ENCODE assay signal across 13 cellular contexts in the genomic region with DNA sequence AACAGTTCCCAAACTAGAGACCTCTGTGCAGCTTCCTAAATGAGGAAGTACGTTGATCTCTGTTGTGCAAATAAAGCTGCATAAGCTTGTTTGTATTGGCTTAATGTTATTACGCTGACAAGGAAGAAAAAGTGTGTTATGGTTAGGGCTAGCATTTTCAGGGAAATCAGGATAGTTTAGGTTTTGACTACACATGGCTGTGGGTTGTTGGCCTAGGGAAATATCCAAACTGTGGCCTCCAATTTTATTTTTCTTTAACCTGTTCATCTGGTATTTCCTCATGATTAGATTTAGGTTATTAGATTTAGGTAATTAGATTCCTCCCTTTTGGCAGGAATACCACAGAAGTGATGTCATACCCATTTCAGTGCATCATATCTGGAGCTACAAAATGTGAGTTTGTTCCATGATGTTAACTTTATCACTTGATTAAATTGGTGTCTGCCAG. TPM values are rescaled to one million over a fixed set of nuclear protein-coding genes. Genes with fewer than 3 reads are reported as not detected.
DNase-seq lines count a peak whose midpoint lies in the region; ATAC-seq, FAIRE-seq and TF ChIP-seq lines count a peak whose summit lies in the region.
"Had no signal": no experiment of that assay in that cellular context is flagged by ENCODE, and none has a peak within 500 bp of the region (broad histone marks: within the 10 kb centered on the region; RNA-seq: fewer than 3 reads in every experiment).

No MANE protein-coding gene starts in this region.

- no peak overlapping the region for H2BK15ac ChIP-seq in mesendoderm (replicated peaks; ENCODE audit: low read depth)

- H2AK5ac ChIP-seq in mesendoderm (ENCODE audit: low read length): no peak overlapping the region

- H3K9ac ChIP-seq in astrocyte (ENCODE audit: low read length): no peak overlapping the region
- no peak overlapping the region for H3K9ac ChIP-seq in mesendoderm (ENCODE audit: low read length)
- H3K9ac ChIP-seq: KMS-11 had no signal

- no peak for ATAC-seq in GM19463 (IDR thresholded peaks at IDR 0.05; ENCODE audit: unreplicated experiment)
- ATAC-seq: stimulated activated memory B cell treated with anti-CD40 and anti-IgM and Interleukin-4, amounts not matched to agents 10 μg/mL and 1 μg/mL and 100 μg/mL, for 72 hours had no signal

- no peak overlapping the region for H2AFZ ChIP-seq in astrocyte (ENCODE audit: low read depth, low read length)

- CTCF ChIA-PET in activated CD4-positive, alpha-beta memory T cell treated with anti-CD3 and anti-CD28 coated beads for 36 hours (lab: Charles Lee): interaction anchor here (0.7 kb wide), 1 partner anchor 235 kb away, joined by 3 read pairs; no protein-coding TSS in a partner anchor

- H3K27me3 Mint-ChIP-seq in astrocyte (ENCODE audit: low read depth, unreplicated experiment): no peaks in the 10 kb centered on the region
- H3K27me3 Mint-ChIP-seq in activated CD4-positive, alpha-beta memory T cell treated with anti-CD3 and anti-CD28 coated beads for 36 hours: no peaks in the 10 kb centered on the region
- H3K27me3 Mint-ChIP-seq: stimulated activated memory B cell treated with anti-CD40 and anti-IgM and Interleukin-4, amounts not matched to agents 10 μg/mL and 1 μg/mL and 100 μg/mL, for 72 hours had no signal

- H3K23ac ChIP-seq in mesendoderm (ENCODE audit: low read length): no peak overlapping the region

- H3K36me3 ChIP-seq in astrocyte (ENCODE audit: insufficient read depth, low read length) (no peaks in the 10 kb centered on the region), mesendoderm (ENCODE audit: control insufficient read depth, insufficient read depth, low read length) (no peaks in the 10 kb centered on the region)

- FAIRE-seq in astrocyte (lab: Jason Lieb, UNC) (no peak), GM19239 (lab: Jason Lieb, UNC) (no peak)

- H3K4me3 Mint-ChIP-seq in astrocyte (ENCODE audit: unreplicated experiment): no peak overlapping the region
- H3K4me3 Mint-ChIP-seq in activated CD4-positive, alpha-beta memory T cell treated with anti-CD3 and anti-CD28 coated beads for 36 hours: no peak overlapping the region
- H3K4me3 Mint-ChIP-seq: stimulated activated memory B cell treated with anti-CD40 and anti-IgM and Interleukin-4, amounts not matched to agents 10 μg/mL and 1 μg/mL and 100 μg/mL, for 72 hours had no signal

- H3K4me2 ChIP-seq in astrocyte (ENCODE audit: low read length) (no peak overlapping the region), mesendoderm (ENCODE audit: low read length) (no peak overlapping the region)
- H3K4me2 ChIP-seq: KMS-11 had no signal

- no peak overlapping the region for H3K27ac Mint-ChIP-seq in astrocyte (ENCODE audit: unreplicated experiment)
- no peak overlapping the region for H3K27ac Mint-ChIP-seq in activated CD4-positive, alpha-beta memory T cell treated with anti-CD3 and anti-CD28 coated beads for 36 hours
- H3K27ac Mint-ChIP-seq: stimulated activated memory B cell treated with anti-CD40 and anti-IgM and Interleukin-4, amounts not matched to agents 10 μg/mL and 1 μg/mL and 100 μg/mL, for 72 hours had no signal

- peak; percentile 16 for DNase-seq in EH (ENCODE audit: low read depth)
- peak; percentile 79 for DNase-seq in NCI-H2029 (lab: John Stamatoyannopoulos, UW)
- DNase-seq in astrocyte (ENCODE audit: low read depth): peak; percentile 49
- DNase-seq in mesendoderm: peak; percentile 70
- no peak for DNase-seq in NCI-H1436 (lab: John Stamatoyannopoulos, UW)
- DNase-seq in GM19239 (ENCODE audit: insufficient read length, low spot score): no peak
- DNase-seq in activated CD4-positive, alpha-beta memory T cell treated with anti-CD3 and anti-CD28 coated beads for 36 hours: no peak
- DNase-seq: activated CD4-positive, CD25-positive, alpha-beta regulatory T cell; Caco-2 had no signal

- H3K18ac ChIP-seq in mesendoderm (ENCODE audit: low read length): no peak overlapping the region

- H2BK5ac ChIP-seq in mesendoderm (ENCODE audit: low read length): no peak overlapping the region

- WGBS in mesendoderm (ENCODE audit: extremely low coverage, insufficient coverage, low lambda C conversion rate): no CpG with 5 or more reads among the region's 2 CpGs

- H3K9me3 Mint-ChIP-seq in astrocyte (ENCODE audit: unreplicated experiment): peaks cover 2% of the 10 kb centered on the region
- H3K9me3 Mint-ChIP-seq in activated CD4-positive, alpha-beta memory T cell treated with anti-CD3 and anti-CD28 coated beads for 36 hours: peaks cover 8% of the 10 kb centered on the region

- no peak overlapping the region for H3K4me3 ChIP-seq in astrocyte (ENCODE audit: insufficient read depth, low read depth, low read length)
- no peak overlapping the region for H3K4me3 ChIP-seq in mesendoderm (ENCODE audit: low read length)
- H3K4me3 ChIP-seq: coronary artery had no signal

- H3K4me1 Mint-ChIP-seq in astrocyte (ENCODE audit: low read depth, unreplicated experiment): peaks cover 4% of the 10 kb centered on the region
- no peaks in the 10 kb centered on the region for H3K4me1 Mint-ChIP-seq in activated CD4-positive, alpha-beta memory T cell treated with anti-CD3 and anti-CD28 coated beads for 36 hours (ENCODE audit: low read depth)

- H2BK120ac ChIP-seq in mesendoderm (ENCODE audit: low read depth, low read length): no peak overlapping the region

- H3K79me2 ChIP-seq in astrocyte (ENCODE audit: insufficient read depth, low read length) (no peaks in the 10 kb centered on the region), mesendoderm (ENCODE audit: control insufficient read depth, insufficient read depth, low read length) (no peaks in the 10 kb centered on the region)

- TF ChIP-seq CTCF in astrocyte (IDR thresholded peaks at IDR 0.05; ENCODE audit: insufficient read depth, low read depth, low read length): no peak

- H3K27ac ChIP-seq in astrocyte (ENCODE audit: low read depth, low read length) (no peak overlapping the region), mesendoderm (ENCODE audit: low read depth, low read length) (no peak overlapping the region)
- H3K27ac ChIP-seq: KMS-11 had no signal

- H4K8ac ChIP-seq in mesendoderm (ENCODE audit: low read depth, low read length): no peak overlapping the region

- no peaks in the 10 kb centered on the region for H4K20me1 ChIP-seq in astrocyte (ENCODE audit: insufficient read depth, low read length)

- intact Hi-C loops in activated CD4-positive, alpha-beta memory T cell treated with anti-CD3 and anti-CD28 coated beads for 36 hours (cut with micrococcal nuclease): no loop called here

- no peak overlapping the region for H3K4ac ChIP-seq in mesendoderm (ENCODE audit: low read depth, low read length)

- H4K5ac ChIP-seq in mesendoderm (ENCODE audit: low read length): no peak overlapping the region

- POLR2A ChIA-PET in activated CD4-positive, alpha-beta memory T cell treated with anti-CD3 and anti-CD28 coated beads for 36 hours (lab: Charles Lee): no interaction called here

- H3K27me3 ChIP-seq in astrocyte (ENCODE audit: insufficient read depth, low read length) (no peaks in the 10 kb centered on the region), mesendoderm (ENCODE audit: insufficient read depth, low read length, poor library complexity) (no peaks in the 10 kb centered on the region)

- no peak overlapping the region for H3K56ac ChIP-seq in mesendoderm (ENCODE audit: low read length)

- no peaks in the 10 kb centered on the region for H3K36me3 Mint-ChIP-seq in astrocyte (ENCODE audit: low read depth, unreplicated experiment)
- H3K36me3 Mint-ChIP-seq in activated CD4-positive, alpha-beta memory T cell treated with anti-CD3 and anti-CD28 coated beads for 36 hours: no peaks in the 10 kb centered on the region
- H3K36me3 Mint-ChIP-seq: stimulated activated memory B cell treated with anti-CD40 and anti-IgM and Interleukin-4, amounts not matched to agents 10 μg/mL and 1 μg/mL and 100 μg/mL, for 72 hours had no signal

- H3K79me1 ChIP-seq in mesendoderm (ENCODE audit: low read length): no peaks in the 10 kb centered on the region

- no peaks in the 10 kb centered on the region for H3K9me3 ChIP-seq in astrocyte (ENCODE audit: insufficient read depth, low read depth, low read length)

- H3K4me1 ChIP-seq in astrocyte (ENCODE audit: insufficient read depth, low read length) (peaks cover 8% of the 10 kb centered on the region), mesendoderm (ENCODE audit: control insufficient read depth, low read depth, low read length) (peaks cover 2% of the 10 kb centered on the region)

RNA-seq across cellular contexts. Expression of gene MCCC1, which starts 8.7 kb away (rescaled TPM):
- total RNA-seq in astrocyte: 11.5 and 13.4 TPM in 2 replicates
- 7.2 TPM for polyA plus RNA-seq in mesendoderm (2013, experiment 1 of 2)
- 7.9 TPM for polyA plus RNA-seq in mesendoderm (2013, experiment 2 of 2)
- total RNA-seq in activated CD4-positive, alpha-beta memory T cell treated with anti-CD3 and anti-CD28 coated beads for 36 hours: 10 to 100 TPM; 28.4 to 29.7 TPM

RNA-seq across cellular contexts. Expression of gene LAMP3, which starts 54.5 kb away (rescaled TPM):
- total RNA-seq in astrocyte: 0.67 and 1.5 TPM in 2 replicates
- polyA plus RNA-seq in mesendoderm (2013, experiment 1 of 2): 0.95 TPM
- polyA plus RNA-seq in mesendoderm (2013, experiment 2 of 2): 1.3 TPM
- 1 to 10 TPM; 7.9 to 8.0 TPM for total RNA-seq in activated CD4-positive, alpha-beta memory T cell treated with anti-CD3 and anti-CD28 coated beads for 36 hours

Comparison
In these comparisons a context has a peak if more than half of its experiments do, and no peak if none do; other contexts are left out.
1. DNase-seq: peak in EH (single experiment), NCI-H2029 (single experiment), astrocyte (single experiment) and mesendoderm (single experiment); none in NCI-H1436 (single experiment), GM19239 (single experiment) and activated CD4-positive, alpha-beta memory T cell treated with anti-CD3 and anti-CD28 coated beads for 36 hours (single experiment).